6 cellular contexts compared by ENCODE assay signal in genomic region chr17:45146616-45147101, GRCh38. TPM values are rescaled to one million over a fixed set of nuclear protein-coding genes. Genes with fewer than 3 reads are reported as not detected.
DNase-seq lines count a peak whose midpoint lies in the region; ATAC-seq and TF ChIP-seq lines count a peak whose summit lies in the region.

No MANE protein-coding gene starts in this region.

- H3K27ac ChIP-seq in heart right ventricle: peak overlapping the region; percentile 92 to 99 (median 98)
- H3K27ac ChIP-seq in fibroblast of lung (ENCODE audit: insufficient read depth, low read length): peak overlapping the region; percentile 99
- H3K27ac ChIP-seq in stomach: peak overlapping the region; percentile 96 to 99 (median 98)

- no peak overlapping the region for H2AFZ ChIP-seq in fibroblast of lung (ENCODE audit: low read length)

- H3K4me2 ChIP-seq in fibroblast of lung (ENCODE audit: extremely low read depth, insufficient read depth, low read length): peak overlapping the region; percentile 79

- H3K9me3 ChIP-seq in heart right ventricle: no peaks in the 10 kb centered on the region
- no peaks in the 10 kb centered on the region for H3K9me3 ChIP-seq in fibroblast of lung (ENCODE audit: control insufficient read depth, insufficient read depth, low read depth, low read length)
- H3K9me3 ChIP-seq in stomach: no peaks in the 10 kb centered on the region

- H3K4me3 ChIP-seq in heart right ventricle (peak overlapping the region; percentile 60 to 97 (median 74)), fibroblast of lung (replicated peaks in 1 of 4; ENCODE audit: control extremely low read depth in 1 of 4, insufficient read depth in 1 of 4, low read depth in 3 of 4, low read length in 4 of 4) (peak overlapping the region; percentile 30 to 77 (median 60)), stomach (peak overlapping the region; percentile 64 to 92 (median 83))

- WGBS in heart right ventricle, 2 donors: 57 to 58% methylated on average over 9 of the region's 9 CpGs
- WGBS in stomach, 5 donors: 36 to 54% (median 44%) methylated on average over 9 of the region's 9 CpGs

- intact Hi-C loops in heart right ventricle (cut with DNase I) (loop anchor here in 1 of 10 donors (10.0 kb wide), 1 partner anchor 168 kb away; the partner anchor contains the start of gene MAP3K14), cardiac septum (cut with DNase I) (no loop called here), stomach (cut with DNase I; ENCODE audit: low total_unique reads) (no loop called here)

- H3K79me2 ChIP-seq in fibroblast of lung (ENCODE audit: control insufficient read depth, insufficient read depth, low read length): peaks cover 32% of the 10 kb centered on the region

- H3K4me1 ChIP-seq in heart right ventricle (peaks cover 11 to 51% (median 48%) of the 10 kb centered on the region in 9 donors), fibroblast of lung (ENCODE audit: control insufficient read depth, extremely low read depth, insufficient read depth, low read length) (peaks cover 11% of the 10 kb centered on the region), stomach (peaks cover 42 to 59% (median 50%) of the 10 kb centered on the region in 4 donors)

- no peak for TF ChIP-seq POLR2A in stomach (IDR thresholded peaks at IDR 0.05)

- H3K36me3 ChIP-seq in heart right ventricle (no peaks in the 10 kb centered on the region), fibroblast of lung (ENCODE audit: control insufficient read depth, insufficient read depth, low read length) (no peaks in the 10 kb centered on the region), stomach (no peaks in the 10 kb centered on the region)

- no peak overlapping the region for H3K9ac ChIP-seq in fibroblast of lung (ENCODE audit: insufficient read depth, low read length)

- ATAC-seq in heart right ventricle: no peak
- no peak for ATAC-seq in HG03139 (IDR thresholded peaks at IDR 0.05; ENCODE audit: unreplicated experiment)

- H3K27me3 ChIP-seq in heart right ventricle: no peaks in the 10 kb centered on the region
- no peaks in the 10 kb centered on the region for H3K27me3 ChIP-seq in fibroblast of lung (ENCODE audit: control insufficient read depth, insufficient read depth, low read length)
- H3K27me3 ChIP-seq in stomach: no peaks in the 10 kb centered on the region

- no peak for TF ChIP-seq EP300 in stomach (IDR thresholded peaks at IDR 0.05)

- DNase-seq in heart right ventricle (no peak), cardiac septum (ENCODE audit: low spot score) (no peak), fibroblast of lung (ENCODE audit: low read depth in 2 of 2) (peak; percentile 65 to 95), stomach (peak; percentile 71), SIG-M5 (lab: John Stamatoyannopoulos, UW) (no peak)

- H4K20me1 ChIP-seq in fibroblast of lung (ENCODE audit: control insufficient read depth, extremely low read depth, insufficient read depth, low read length): no peaks in the 10 kb centered on the region

- TF ChIP-seq CTCF in heart right ventricle (IDR thresholded peaks at IDR 0.05) (no peak), fibroblast of lung (conservative IDR thresholded peaks at IDR 0.05 in 1 of 2, IDR thresholded peaks at IDR 0.05 in 1 of 2; ENCODE audit: low read depth in 1 of 2, low read length in 2 of 2) (no peak), stomach (IDR thresholded peaks at IDR 0.05) (no peak)

RNA-seq across cellular contexts. Expression of gene HEXIM1, which starts 1.6 kb away (rescaled TPM):
- 10 to 100 TPM; 17.0 to 37.4 (median 20.1) TPM for total RNA-seq in heart right ventricle
- 10 to 100 TPM in 1 of 2 donors, 1 to 10 TPM in 1; 8.4 to 11.0 TPM for polyA plus RNA-seq in heart right ventricle
- total RNA-seq in cardiac septum: 19.8 TPM
- 9.9 and 10.3 TPM in 2 replicates for total RNA-seq in fibroblast of lung
- polyA plus RNA-seq in fibroblast of lung: 11.7 and 12.4 TPM in 2 replicates
- polyA plus RNA-seq in fibroblast of lung (2012): 20.2 and 20.3 TPM in 2 replicates
- polyA minus RNA-seq in fibroblast of lung (ENCODE audit: low replicate concordance): 4.3 and 6.1 TPM in 2 replicates
- 10 to 100 TPM in 3 of 5 donors, 1 to 10 TPM in 2; 6.4 to 23.8 (median 13.0) TPM for total RNA-seq in stomach
- 10 to 100 TPM; 15.4 to 20.5 (median 16.1) TPM for polyA plus RNA-seq in stomach

RNA-seq across cellular contexts. Expression of gene ACBD4, which starts 11.2 kb away (rescaled TPM):
- total RNA-seq in heart right ventricle (1 to 10 TPM; 6.1 to 9.7 (median 7.3) TPM), cardiac septum (6.4 TPM), fibroblast of lung (7.7 and 18.0 TPM in 2 replicates), stomach (10 to 100 TPM in 3 of 5 donors, 1 to 10 TPM in 2; 4.6 to 24.6 (median 15.2) TPM)
- polyA plus RNA-seq in heart right ventricle (10 to 100 TPM in 1 of 2 donors, 1 to 10 TPM in 1; 4.2 to 16.7 TPM), fibroblast of lung (3.0 and 3.4 TPM in 2 replicates), stomach (10 to 100 TPM; 16.1 to 23.1 (median 18.1) TPM)
- 5.8 and 6.3 TPM in 2 replicates for polyA plus RNA-seq in fibroblast of lung (2012)
- 4.9 and 8.4 TPM in 2 replicates for polyA minus RNA-seq in fibroblast of lung (ENCODE audit: low replicate concordance)

RNA-seq across cellular contexts. Expression of gene PLCD3, which starts 14.3 kb away (rescaled TPM):
- 100 to 1,000 TPM in 9 of 10 donors, 10 to 100 TPM in 1; 87.2 to 188 (median 115) TPM for total RNA-seq in heart right ventricle
- 10 to 100 TPM; 44.6 to 72.3 TPM for polyA plus RNA-seq in heart right ventricle
- 87.6 TPM for total RNA-seq in cardiac septum
- total RNA-seq in fibroblast of lung: 39.3 and 59.8 TPM in 2 replicates
- 32.8 and 52.1 TPM in 2 replicates for polyA plus RNA-seq in fibroblast of lung
- 39.6 and 76.5 TPM in 2 replicates for polyA plus RNA-seq in fibroblast of lung (2012)
- polyA minus RNA-seq in fibroblast of lung (ENCODE audit: low replicate concordance): 151 and 159 TPM in 2 replicates
- 100 to 1,000 TPM in 1 of 5 donors, 10 to 100 TPM in 3, 1 to 10 TPM in 1; 7.6 to 215 (median 31.0) TPM for total RNA-seq in stomach
- polyA plus RNA-seq in stomach: 100 to 1,000 TPM in 1 of 3 donors, 10 to 100 TPM in 2; 17.2 to 106 (median 53.2) TPM

RNA-seq across cellular contexts. Expression of gene HEXIM2, which starts 15.0 kb away (rescaled TPM):
- total RNA-seq in heart right ventricle (10 to 100 TPM in 1 of 10 donors, 1 to 10 TPM in 9; 4.6 to 10.3 (median 6.3) TPM), cardiac septum (3.3 TPM), fibroblast of lung (12.8 and 18.7 TPM in 2 replicates), stomach (10 to 100 TPM in 2 of 5 donors, 1 to 10 TPM in 2, under 1 TPM in 1; 0.92 to 34.4 (median 6.7) TPM)
- polyA plus RNA-seq in heart right ventricle (1 to 10 TPM; 3.0 to 6.4 TPM), fibroblast of lung (1.9 and 2.7 TPM in 2 replicates), stomach (10 to 100 TPM; 10.8 to 12.5 (median 11.1) TPM)
- polyA plus RNA-seq in fibroblast of lung (2012): 4.3 and 6.4 TPM in 2 replicates
- polyA minus RNA-seq in fibroblast of lung (ENCODE audit: low replicate concordance): 2.0 and 7.2 TPM in 2 replicates

Comparison
In these comparisons a context has a peak if more than half of its experiments do, and no peak if none do; other contexts are left out.
1. DNase-seq: peak in fibroblast of lung (2 of 2) and stomach (single experiment); none in heart right ventricle (0 of 2), cardiac septum (single experiment) and SIG-M5 (single experiment).
2. Peak in every context shown above with its lines, with median percentiles within 50 percentile points of each other: H3K27ac ChIP-seq and H3K4me3 ChIP-seq.